Comparison of ENCODE assay signal across 14 cellular contexts in the genomic region with DNA sequence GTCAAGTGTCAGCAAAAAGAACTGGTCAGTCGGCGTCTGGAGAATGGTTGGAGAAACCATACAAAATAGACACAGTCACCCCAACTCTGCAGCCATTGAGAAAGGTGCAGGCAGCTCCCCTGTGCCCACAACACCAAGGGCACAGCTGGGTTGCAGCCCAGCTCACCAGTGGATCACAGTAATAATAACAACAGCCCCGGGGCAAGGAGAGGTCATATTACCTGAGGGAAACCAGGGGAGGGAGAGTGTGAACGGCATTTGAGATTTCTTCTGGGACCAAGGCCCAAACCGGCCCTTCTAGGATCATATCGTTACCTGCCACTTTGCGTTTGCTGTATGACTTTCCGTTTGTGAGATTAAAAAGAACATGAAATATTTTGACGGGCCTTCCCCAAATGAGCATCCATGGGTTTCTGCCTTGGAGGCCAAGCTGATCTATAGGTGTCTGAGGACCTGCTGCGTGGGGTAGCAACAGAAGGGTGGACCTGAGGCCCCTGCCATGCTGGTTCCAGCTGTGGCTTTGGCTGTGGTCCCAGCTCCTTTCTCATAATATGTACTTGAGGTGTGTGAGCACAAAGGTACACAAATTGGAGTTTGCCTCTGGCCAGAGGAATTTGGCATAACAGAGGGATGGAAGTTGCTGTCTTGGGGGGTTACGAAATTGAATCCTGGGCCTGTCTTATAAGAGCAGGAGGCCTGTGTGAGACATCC.
DNase-seq lines count a peak whose midpoint lies in the region; ATAC-seq and TF ChIP-seq lines count a peak whose summit lies in the region.
"Had no signal": no experiment of that assay in that cellular context is flagged by ENCODE, and none has a peak within 500 bp of the region (broad histone marks: within the 10 kb centered on the region; RNA-seq: fewer than 3 reads in every experiment).

No MANE protein-coding gene starts in this region.

- no peaks in the 10 kb centered on the region for H3K27me3 Mint-ChIP-seq in CD8-positive, alpha-beta T cell (ENCODE audit: low read depth)
- no peaks in the 10 kb centered on the region for H3K27me3 Mint-ChIP-seq in WTC11 (ENCODE audit: low read depth)
- H3K27me3 Mint-ChIP-seq: activated naive CD8-positive, alpha-beta T cell treated with anti-CD3 and anti-CD28 coated beads, Interleukin-2, amount 10 ng/mL, durations not matched to agents 7 days and 5 days had no signal

- H3K4me3 ChIP-seq in CD8-positive, alpha-beta T cell (ENCODE audit: low read depth, low read length), result no peak overlapping the region
- no peak overlapping the region for H3K4me3 ChIP-seq in mesodermal cell (ENCODE audit: extremely low read depth, insufficient read depth, low read length, poor library complexity, severe bottlenecking)

- H3K4me3 Mint-ChIP-seq in CD8-positive, alpha-beta T cell, result no peak overlapping the region
- H3K4me3 Mint-ChIP-seq in WTC11, result no peak overlapping the region
- H3K4me3 Mint-ChIP-seq: activated naive CD8-positive, alpha-beta T cell treated with anti-CD3 and anti-CD28 coated beads, Interleukin-2, amount 10 ng/mL, durations not matched to agents 7 days and 5 days had no signal

- no peaks in the 10 kb centered on the region for H3K27me3 ChIP-seq in CD8-positive, alpha-beta T cell (ENCODE audit: insufficient read depth, low read length)
- H3K27me3 ChIP-seq: BE2C had no signal

- no peak for ATAC-seq in CD8-positive, alpha-beta T cell
- no peak; the same call in 1 of the 2 replicates for ATAC-seq in WTC11
- ATAC-seq in GM19395 (IDR thresholded peaks at IDR 0.05; ENCODE audit: unreplicated experiment), result no peak
- ATAC-seq: left cardiac atrium; stimulated activated naive CD8-positive, alpha-beta T cell treated with anti-CD3 and anti-CD28 coated beads, Interleukin-15, Interleukin-2, amounts not matched to agents 100 U/mL and 50 U/mL, for 24 hours had no signal

- peak overlapping the region; percentile 24 for H3K27ac Mint-ChIP-seq in CD8-positive, alpha-beta T cell
- H3K27ac Mint-ChIP-seq in WTC11, result peak overlapping the region; percentile 75
- H3K27ac Mint-ChIP-seq: activated naive CD8-positive, alpha-beta T cell treated with anti-CD3 and anti-CD28 coated beads, Interleukin-2, amount 10 ng/mL, durations not matched to agents 7 days and 5 days had no signal

- POLR2A ChIA-PET in CD8-positive, alpha-beta T cell (lab: Charles Lee), result no interaction called here
- POLR2A ChIA-PET in WTC11 (lab: Charles Lee), result no interaction called here

- CTCF ChIA-PET in CD8-positive, alpha-beta T cell (lab: Charles Lee), result interaction anchor here (0.9 kb wide), 1 partner anchor 98 kb away, joined by 3 read pairs; no protein-coding TSS in a partner anchor
- CTCF ChIA-PET in WTC11 (lab: Charles Lee), result interaction anchor here (0.9 to 2.7 kb wide), 2 partner anchors 28 to 131 kb away, joined by 3 to 6 read pairs; no protein-coding TSS in a partner anchor

- no peaks in the 10 kb centered on the region for H3K4me1 ChIP-seq in CD8-positive, alpha-beta T cell (ENCODE audit: insufficient read depth, low read length)
- peaks cover 31% of the 10 kb centered on the region for H3K4me1 ChIP-seq in mesodermal cell (ENCODE audit: control insufficient read depth, insufficient read depth, low read length, poor library complexity, severe bottlenecking)
- H3K4me1 ChIP-seq: BE2C had no signal

- no peaks in the 10 kb centered on the region for H3K9me3 Mint-ChIP-seq in CD8-positive, alpha-beta T cell
- no peaks in the 10 kb centered on the region for H3K9me3 Mint-ChIP-seq in WTC11
- H3K9me3 Mint-ChIP-seq: activated naive CD8-positive, alpha-beta T cell treated with anti-CD3 and anti-CD28 coated beads, Interleukin-2, amount 10 ng/mL, durations not matched to agents 7 days and 5 days had no signal

- no peaks in the 10 kb centered on the region for H3K36me3 Mint-ChIP-seq in CD8-positive, alpha-beta T cell
- H3K36me3 Mint-ChIP-seq in WTC11, result no peaks in the 10 kb centered on the region

- intact Hi-C loops in CD8-positive, alpha-beta T cell (cut with DNase I, micrococcal nuclease), result no loop called here

- peaks cover 13% of the 10 kb centered on the region for H3K4me1 Mint-ChIP-seq in CD8-positive, alpha-beta T cell (ENCODE audit: low read depth)
- peaks cover 23% of the 10 kb centered on the region for H3K4me1 Mint-ChIP-seq in WTC11

- H3K36me3 ChIP-seq in CD8-positive, alpha-beta T cell (ENCODE audit: insufficient read depth, low read length), result no peaks in the 10 kb centered on the region
- peaks cover 4% of the 10 kb centered on the region for H3K36me3 ChIP-seq in mesodermal cell (ENCODE audit: control insufficient read depth, insufficient read depth, low read length)
- H3K36me3 ChIP-seq: BE2C had no signal

- no peak overlapping the region for H3K27ac ChIP-seq in CD8-positive, alpha-beta T cell (ENCODE audit: low read depth, low read length)
- H3K27ac ChIP-seq in mesodermal cell (ENCODE audit: low read depth, low read length, severe bottlenecking), result peak overlapping the region; percentile 95

- DNase-seq in CD8-positive, alpha-beta T cell, result no peak
- DNase-seq in NCI-H1092 (lab: John Stamatoyannopoulos, UW), result peak; percentile 67
- no peak for DNase-seq in WTC11 (ENCODE audit: low spot score)
- DNase-seq in hypothalamus (lab: John Stamatoyannopoulos, UW), result no peak
- no peak for DNase-seq in NCI-H128 (lab: John Stamatoyannopoulos, UW; ENCODE audit: unreplicated experiment)
- no peak for DNase-seq in stimulated activated CD4-positive, alpha-beta T cell treated with anti-CD3 and anti-CD28 coated beads, Interleukin-4, amount 100 ng/mL, for 24 hours
- DNase-seq: activated naive CD8-positive, alpha-beta T cell treated with anti-CD3 and anti-CD28 coated beads, Interleukin-2, amount 10 ng/mL, durations not matched to agents 7 days and 5 days; BE2C; left cardiac atrium; nucleus accumbens; stimulated activated CD4-positive, alpha-beta T cell treated with anti-CD3 and anti-CD28 coated beads, Interleukin-1b, Interleukin-23, amount 100 ng/mL, for 48 hours; stimulated activated naive CD8-positive, alpha-beta T cell treated with anti-CD3 and anti-CD28 coated beads, Interleukin-15, Interleukin-2, amounts not matched to agents 100 U/mL and 50 U/mL, for 24 hours had no signal

- 86 to 93% methylated on average over 10 of the region's 11 CpGs for WGBS in mesodermal cell (ENCODE audit: insufficient coverage in 2 of 2), 2 experiments

- TF ChIP-seq CTCF in CD8-positive, alpha-beta T cell (IDR thresholded peaks at IDR 0.05), result no peak
- TF ChIP-seq CTCF in WTC11 (IDR thresholded peaks at IDR 0.05), result no peak

- no peaks in the 10 kb centered on the region for H3K9me3 ChIP-seq in CD8-positive, alpha-beta T cell (ENCODE audit: low read length)
- H3K9me3 ChIP-seq in mesodermal cell (ENCODE audit: control insufficient read depth, low read length), result no peaks in the 10 kb centered on the region
- H3K9me3 ChIP-seq: BE2C had no signal

TF ChIP-seq in WTC11, 78 proteins besides CTCF, POLR2A, EP300 and RAD21 (continues in another document):
- no peak for TF ChIP-seq ZNF232 (CRISPR knock-in tag; IDR thresholded peaks at IDR 0.05)
- no peak for TF ChIP-seq ZNF423 (CRISPR knock-in tag; IDR thresholded peaks at IDR 0.05)
- TF ChIP-seq, protein P1, sequence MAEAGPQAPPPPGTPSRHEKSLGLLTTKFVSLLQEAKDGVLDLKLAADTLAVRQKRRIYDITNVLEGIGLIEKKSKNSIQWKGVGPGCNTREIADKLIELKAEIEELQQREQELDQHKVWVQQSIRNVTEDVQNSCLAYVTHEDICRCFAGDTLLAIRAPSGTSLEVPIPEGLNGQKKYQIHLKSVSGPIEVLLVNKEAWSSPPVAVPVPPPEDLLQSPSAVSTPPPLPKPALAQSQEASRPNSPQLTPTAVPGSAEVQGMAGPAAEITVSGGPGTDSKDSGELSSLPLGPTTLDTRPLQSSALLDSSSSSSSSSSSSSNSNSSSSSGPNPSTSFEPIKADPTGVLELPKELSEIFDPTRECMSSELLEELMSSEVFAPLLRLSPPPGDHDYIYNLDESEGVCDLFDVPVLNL (CRISPR knock-in tag; IDR thresholded peaks at IDR 0.05; ENCODE audit: borderline replicate concordance, low read depth), result no peak
- TF ChIP-seq, protein P2, sequence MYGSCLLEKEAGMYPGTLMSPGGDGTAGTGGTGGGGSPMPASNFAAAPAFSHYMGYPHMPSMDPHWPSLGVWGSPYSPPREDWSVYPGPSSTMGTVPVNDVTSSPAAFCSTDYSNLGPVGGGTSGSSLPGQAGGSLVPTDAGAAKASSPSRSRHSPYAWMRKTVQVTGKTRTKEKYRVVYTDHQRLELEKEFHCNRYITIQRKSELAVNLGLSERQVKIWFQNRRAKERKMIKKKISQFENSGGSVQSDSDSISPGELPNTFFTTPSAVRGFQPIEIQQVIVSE (CRISPR knock-in tag; IDR thresholded peaks at IDR 0.05; ENCODE audit: borderline replicate concordance), result no peak
- TF ChIP-seq CREM (CRISPR knock-in tag; IDR thresholded peaks at IDR 0.05), result no peak
- no peak for TF ChIP-seq GABPB1 (CRISPR knock-in tag; IDR thresholded peaks at IDR 0.05)
- TF ChIP-seq NR1H2 (CRISPR knock-in tag; IDR thresholded peaks at IDR 0.05), result no peak
- no peak for TF ChIP-seq TP53 (CRISPR knock-in tag; IDR thresholded peaks at IDR 0.05)
- TF ChIP-seq TEAD4 (CRISPR knock-in tag; IDR thresholded peaks at IDR 0.05), result no peak
- TF ChIP-seq NR3C1 (CRISPR knock-in tag; conservative IDR thresholded peaks at IDR 0.05; ENCODE audit: low read depth), result no peak
- TF ChIP-seq SP1 (CRISPR knock-in tag; conservative IDR thresholded peaks at IDR 0.05), result no peak
